9 cellular contexts compared by ENCODE assay signal in the genomic region with DNA sequence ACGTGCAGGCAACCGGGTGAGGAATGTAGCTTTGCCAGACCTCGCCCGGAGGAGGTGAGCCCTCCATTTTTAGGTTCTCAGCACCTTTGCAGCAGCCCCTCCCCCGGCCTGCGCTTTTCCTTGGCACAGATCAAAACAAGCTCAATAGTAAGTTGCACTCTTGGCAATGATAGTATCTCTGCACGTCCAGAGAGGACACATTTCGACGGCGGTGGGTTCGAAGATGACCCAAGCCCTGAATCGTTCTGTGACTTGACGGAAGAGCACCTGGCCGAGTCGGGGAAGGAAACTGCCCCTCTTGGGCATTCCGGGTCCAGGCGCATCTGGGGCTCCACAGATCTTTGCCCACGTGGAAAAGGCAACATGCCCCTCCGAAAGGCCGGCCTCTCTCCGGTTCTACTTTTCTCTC. TPM values are rescaled to one million over a fixed set of nuclear protein-coding genes. Genes with fewer than 3 reads are reported as not detected.
DNase-seq lines count a peak whose midpoint lies in the region; ATAC-seq and TF ChIP-seq lines count a peak whose summit lies in the region.
"Had no signal": no experiment of that assay in that cellular context is flagged by ENCODE, and none has a peak within 500 bp of the region (broad histone marks: within the 10 kb centered on the region; RNA-seq: fewer than 3 reads in every experiment).

No MANE protein-coding gene starts in this region.

- peak; percentile 44 for DNase-seq in D341Med (ENCODE audit: low spot score)
- DNase-seq in NCI-H2196 (lab: John Stamatoyannopoulos, UW; ENCODE audit: unreplicated experiment) = peak; percentile 23
- no peak for DNase-seq in fibroblast of villous mesenchyme (ENCODE audit: low read depth)
- no peak for DNase-seq in psoas muscle
- no peak for DNase-seq in T-helper 9 cell
- DNase-seq: stimulated activated naive CD4-positive, alpha-beta T cell treated with Interleukin-2 at 50 U/mL for 16 hours had no signal

- no peaks in the 10 kb centered on the region for H3K9me3 ChIP-seq in psoas muscle

- intact Hi-C loops in psoas muscle (cut with DNase I) = no loop called here

- H3K27me3 ChIP-seq in psoas muscle (ENCODE audit: insufficient read depth in 3 of 3, low read length in 2 of 3) = peaks cover 4 to 24% (median 5%) of the 10 kb centered on the region in 3 donors

- ATAC-seq in psoas muscle = no peak
- ATAC-seq in GM18861 (IDR thresholded peaks at IDR 0.05; ENCODE audit: unreplicated experiment) = no peak
- no peak for ATAC-seq in GM19035 (IDR thresholded peaks at IDR 0.05; ENCODE audit: unreplicated experiment)
- no peak for ATAC-seq in HG03025 (IDR thresholded peaks at IDR 0.05; ENCODE audit: low FRiP score, unreplicated experiment)

- no peak for TF ChIP-seq CTCF in fibroblast of villous mesenchyme (IDR thresholded peaks at IDR 0.05; ENCODE audit: insufficient read depth, low read depth, low read length)
- TF ChIP-seq CTCF in psoas muscle (IDR thresholded peaks at IDR 0.05) = no peak

- peaks cover 5% of the 10 kb centered on the region for H3K4me1 ChIP-seq in psoas muscle

- H3K4me3 ChIP-seq in fibroblast of villous mesenchyme (ENCODE audit: low read depth, low read length) = peak overlapping the region; percentile 69
- peak overlapping the region; percentile 73 for H3K4me3 ChIP-seq in psoas muscle

- H3K27ac ChIP-seq in psoas muscle = peak overlapping the region; percentile 92

- H3K36me3 ChIP-seq in psoas muscle (ENCODE audit: insufficient read depth in 1 of 2, low read depth in 1 of 2) = peaks cover 0 to 55% of the 10 kb centered on the region in 2 donors

- 4 to 9% (median 5%) methylated on average over 21 of the region's 21 CpGs for WGBS in psoas muscle, 3 donors

RNA-seq across cellular contexts. Expression of a gene that starts 0.9 kb away (rescaled TPM):
- 0.43 and 1.6 TPM in 2 replicates for total RNA-seq in fibroblast of villous mesenchyme
- total RNA-seq in psoas muscle = 100 to 1,000 TPM in 1 of 4 donors, 10 to 100 TPM in 3; 14.5 to 155 (median 52.9) TPM
- polyA plus RNA-seq in psoas muscle = 1 to 10 TPM in 2 of 3 donors, under 1 TPM in 1; 0.43 to 7.0 (median 1.9) TPM

Comparison
In these comparisons a context has a peak if more than half of its experiments do, and no peak if none do; other contexts are left out.
1. DNase-seq: peak in D341Med (single experiment) and NCI-H2196 (single experiment); none in fibroblast of villous mesenchyme (single experiment), psoas muscle (0 of 2) and T-helper 9 cell (single experiment).